27 cellular contexts compared by ENCODE assay signal in the genomic region with DNA sequence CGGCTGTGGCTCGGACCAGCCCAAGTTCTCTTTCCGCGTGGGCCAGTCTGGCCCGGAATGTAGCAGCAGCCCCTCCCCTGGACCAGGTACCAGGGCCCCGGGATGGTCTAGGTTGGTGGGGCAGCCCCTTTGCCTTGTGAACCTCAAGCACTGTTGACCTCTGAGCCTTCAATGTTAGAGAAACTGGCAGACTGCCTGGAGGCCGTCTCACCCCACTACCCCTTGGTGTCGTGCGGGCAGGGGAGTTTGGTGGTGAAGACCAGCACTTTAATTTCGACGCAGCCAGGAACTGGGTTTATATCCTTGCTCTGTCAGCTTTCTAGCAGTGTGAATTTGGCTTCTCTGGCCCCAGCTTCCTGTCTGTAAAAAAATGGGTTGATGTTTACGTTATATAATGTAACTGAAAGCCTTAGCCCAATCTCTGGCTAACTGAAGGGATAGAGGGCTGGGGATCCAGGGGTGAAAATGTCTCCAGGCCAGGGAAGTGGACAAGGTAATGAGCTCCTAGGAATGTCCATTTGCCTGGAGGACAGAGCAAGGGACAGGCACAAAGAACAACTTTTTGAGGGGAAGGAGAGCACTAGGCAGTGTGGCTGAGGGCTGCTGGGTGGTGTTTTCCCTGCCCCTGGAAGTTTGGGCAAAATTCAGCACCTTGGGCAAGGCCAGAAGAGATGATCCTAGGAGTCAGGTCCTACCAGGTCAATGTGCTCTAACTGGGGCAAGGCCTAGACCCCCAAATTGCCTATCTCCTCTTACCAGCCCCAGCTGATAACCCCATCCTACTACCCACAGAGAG. TPM values are rescaled to one million over a fixed set of nuclear protein-coding genes. Genes with fewer than 3 reads are reported as not detected.
A peak's percentile ranks its signal among the peaks of the same experiment; 100 is the strongest.
DNase-seq lines count a peak whose midpoint lies in the region; ATAC-seq and TF ChIP-seq lines count a peak whose summit lies in the region.
"Had no signal": no experiment of that assay in that cellular context is flagged by ENCODE, and none has a peak within 500 bp of the region (broad histone marks: within the 10 kb centered on the region; RNA-seq: fewer than 3 reads in every experiment).

No MANE protein-coding gene starts in this region.

- H3K27me3 Mint-ChIP-seq in type B pancreatic cell, result peaks cover 15% of the 10 kb centered on the region
- H3K27me3 Mint-ChIP-seq: activated B cell treated with CpG ODN at 0.5 μM for 24 hours; stimulated activated memory B cell treated with anti-CD40 and anti-IgM and Interleukin-4, amounts not matched to agents 10 μg/mL and 1 μg/mL and 100 μg/mL, for 72 hours had no signal

- H3K4me3 ChIP-seq in left ventricle myocardium inferior, result no peak overlapping the region
- H3K4me3 ChIP-seq in PC-3 (ENCODE audit: low read length), result no peak overlapping the region
- no peak overlapping the region for H3K4me3 ChIP-seq in ectodermal cell (ENCODE audit: insufficient read depth, low read depth, low read length)
- H3K4me3 ChIP-seq in thyroid gland (replicated peaks in 1 of 3), result no peak overlapping the region
- H3K4me3 ChIP-seq: BLaER1, GM23338, suprapubic skin, uterus had no signal

- no peak for ATAC-seq in PC-3
- no peak for ATAC-seq in GM21825 (IDR thresholded peaks at IDR 0.05; ENCODE audit: unreplicated experiment)
- ATAC-seq: GM23338; sciatic nerve; stimulated activated memory B cell treated with anti-CD40 and anti-IgM and Interleukin-4, amounts not matched to agents 10 μg/mL and 1 μg/mL and 100 μg/mL, for 72 hours had no signal

- H3K79me2 ChIP-seq in PC-3 (ENCODE audit: low read length), result no peaks in the 10 kb centered on the region

- DNase-seq in left ventricle myocardium inferior (no peak), cardiac septum (ENCODE audit: low spot score) (no peak), PC-3 (no peak), thyroid gland (peak; percentile 40), SIG-M5 (lab: John Stamatoyannopoulos, UW) (no peak), type B pancreatic cell (ENCODE audit: extremely low spot score, unreplicated experiment) (no peak)
- DNase-seq: activated B cell treated with CpG ODN at 0.5 μM for 24 hours; activated CD4-positive, alpha-beta T cell treated with anti-CD3 and anti-CD28 coated beads, Interleukin-2, amount 50 U/mL, for 48 hours; activated gamma-delta T cell; cortex of kidney; endodermal cell; foreskin fibroblast; NCI-H1105; NCI-H187 treated with DMSO at 0.1 percent for 48 hours; NCI-H524 treated with DMSO at 0.1 percent for 48 hours; SHP77; stimulated activated CD4-positive, alpha-beta T cell treated with anti-CD3 and anti-CD28 coated beads, Interleukin-4, amount 100 ng/mL, for 24 hours; uterus had no signal

- H3K27ac Mint-ChIP-seq in type B pancreatic cell, result no peak overlapping the region
- H3K27ac Mint-ChIP-seq: activated B cell treated with CpG ODN at 0.5 μM for 24 hours; endodermal cell; GM23338; stimulated activated memory B cell treated with anti-CD40 and anti-IgM and Interleukin-4, amounts not matched to agents 10 μg/mL and 1 μg/mL and 100 μg/mL, for 72 hours had no signal

- H3K27me3 ChIP-seq in left ventricle myocardium inferior (ENCODE audit: low read depth) (no peaks in the 10 kb centered on the region), PC-3 (ENCODE audit: low read length) (no peaks in the 10 kb centered on the region), ectodermal cell (ENCODE audit: control insufficient read depth, insufficient read depth, low read length, poor library complexity, severe bottlenecking) (no peaks in the 10 kb centered on the region), thyroid gland (no peaks in the 10 kb centered on the region)
- H3K27me3 ChIP-seq: BLaER1, suprapubic skin, uterus had no signal

- CTCF ChIA-PET in PC-3 (lab: Charles Lee), result interaction anchor here (0.6 kb wide), 2 partner anchors 24 to 198 kb away, joined by 3 read pairs; no protein-coding TSS in a partner anchor

- TF ChIP-seq CTCF in left ventricle myocardium inferior (IDR thresholded peaks at IDR 0.05; ENCODE audit: borderline replicate concordance) (no peak), PC-3 (conservative IDR thresholded peaks at IDR 0.05; ENCODE audit: low read depth, low read length) (no peak), thyroid gland (IDR thresholded peaks at IDR 0.05) (no peak), type B pancreatic cell (conservative IDR thresholded peaks at IDR 0.05) (no peak)

- H3K36me3 Mint-ChIP-seq in type B pancreatic cell, result no peaks in the 10 kb centered on the region

- H3F3A ChIP-seq in PC-3 (ENCODE audit: low read length, unreplicated experiment), result no peaks in the 10 kb centered on the region

- peaks cover 6% of the 10 kb centered on the region for H3K4me1 Mint-ChIP-seq in type B pancreatic cell (ENCODE audit: unreplicated experiment)
- H3K4me1 Mint-ChIP-seq: activated B cell treated with CpG ODN at 0.5 μM for 24 hours, GM23338 had no signal

- H3K9me2 ChIP-seq in PC-3 (replicated peaks; ENCODE audit: low read length), result no peaks in the 10 kb centered on the region

- no peak for TF ChIP-seq POLR2A in thyroid gland (IDR thresholded peaks at IDR 0.05)

- H3K9ac ChIP-seq in PC-3 (ENCODE audit: low read length), result no peak overlapping the region
- H3K9ac ChIP-seq: BLaER1 had no signal

- no peak overlapping the region for H3K4me2 ChIP-seq in PC-3 (ENCODE audit: low read length)
- H3K4me2 ChIP-seq: BLaER1, GM23338 had no signal

- no peaks in the 10 kb centered on the region for H3K9me3 Mint-ChIP-seq in type B pancreatic cell
- H3K9me3 Mint-ChIP-seq: activated B cell treated with CpG ODN at 0.5 μM for 24 hours; endodermal cell; GM23338; stimulated activated memory B cell treated with anti-CD40 and anti-IgM and Interleukin-4, amounts not matched to agents 10 μg/mL and 1 μg/mL and 100 μg/mL, for 72 hours had no signal

- intact Hi-C loops in left ventricle myocardium inferior (cut with micrococcal nuclease) (no loop called here), cardiac septum (cut with DNase I) (no loop called here), PC-3 (cut with micrococcal nuclease) (no loop called here), thyroid gland (cut with DNase I) (no loop called here)

- H2AFZ ChIP-seq in PC-3 (ENCODE audit: low read length), result no peak overlapping the region
- H2AFZ ChIP-seq: GM23338 had no signal

- no peak overlapping the region for H3K4me3 Mint-ChIP-seq in type B pancreatic cell
- H3K4me3 Mint-ChIP-seq: activated B cell treated with CpG ODN at 0.5 μM for 24 hours; endodermal cell; GM23338; stimulated activated memory B cell treated with anti-CD40 and anti-IgM and Interleukin-4, amounts not matched to agents 10 μg/mL and 1 μg/mL and 100 μg/mL, for 72 hours had no signal

- H4K20me1 ChIP-seq in PC-3 (ENCODE audit: low read length), result no peaks in the 10 kb centered on the region
- H4K20me1 ChIP-seq: BLaER1 had no signal

- H3K27ac ChIP-seq in left ventricle myocardium inferior (replicated peaks), result peak overlapping the region; percentile 38
- no peak overlapping the region for H3K27ac ChIP-seq in PC-3 (ENCODE audit: low read length)
- H3K27ac ChIP-seq in ectodermal cell (ENCODE audit: insufficient read depth, low read depth, low read length, poor library complexity, severe bottlenecking), result peak overlapping the region; percentile 36
- H3K27ac ChIP-seq in thyroid gland, result no peak overlapping the region
- H3K27ac ChIP-seq: BLaER1, suprapubic skin, uterus had no signal

- POLR2A ChIA-PET in PC-3 (lab: Charles Lee; ENCODE audit: unreplicated experiment), result interaction anchor here (0.5 kb wide), 1 partner anchor 45 kb away, joined by 3 read pairs; no protein-coding TSS in a partner anchor

- WGBS in ectodermal cell, 2 experiments, result 95% methylated on average over 12 of the region's 12 CpGs
- WGBS in thyroid gland, 2 donors, result 66 to 74% methylated on average over 11 to 12 of the region's 12 CpGs

- TSS peak; percentile 11 for BruUV-seq in PC-3 (replicated peaks; lab: Mats Ljungman, UMichigan)

- peaks cover 35% of the 10 kb centered on the region for H3K4me1 ChIP-seq in left ventricle myocardium inferior
- H3K4me1 ChIP-seq in PC-3 (ENCODE audit: insufficient read depth, low read length), result no peaks in the 10 kb centered on the region
- no peaks in the 10 kb centered on the region for H3K4me1 ChIP-seq in ectodermal cell (ENCODE audit: control insufficient read depth, insufficient read depth, low read length)
- no peaks in the 10 kb centered on the region for H3K4me1 ChIP-seq in thyroid gland
- H3K4me1 ChIP-seq: uterus had no signal

- H3K9me3 ChIP-seq in left ventricle myocardium inferior (replicated peaks), result no peaks in the 10 kb centered on the region
- no peaks in the 10 kb centered on the region for H3K9me3 ChIP-seq in PC-3 (ENCODE audit: low read length)
- no peaks in the 10 kb centered on the region for H3K9me3 ChIP-seq in ectodermal cell (ENCODE audit: control insufficient read depth, low read length)
- H3K9me3 ChIP-seq in thyroid gland, result no peaks in the 10 kb centered on the region
- H3K9me3 ChIP-seq: BLaER1, suprapubic skin, uterus had no signal

- H3K36me3 ChIP-seq in left ventricle myocardium inferior (peaks cover 59% of the 10 kb centered on the region), PC-3 (ENCODE audit: low read depth, low read length) (peaks cover 6% of the 10 kb centered on the region), ectodermal cell (ENCODE audit: control insufficient read depth, insufficient read depth, low read length) (peaks cover 28% of the 10 kb centered on the region), thyroid gland (peaks cover 34 to 46% of the 10 kb centered on the region in 2 donors)
- H3K36me3 ChIP-seq: uterus had no signal

RNA-seq across cellular contexts. Expression of a gene that starts 11.4 kb away (rescaled TPM):
- total RNA-seq in left ventricle myocardium inferior (97.9 TPM), cardiac septum (118 TPM), PC-3 (2014; rRNA removed) (86.8 and 95.8 TPM in 2 replicates), thyroid gland (100 to 1,000 TPM in 1 of 4 donors, 10 to 100 TPM in 3; 56.7 to 111 (median 69.2) TPM), type B pancreatic cell (ENCODE audit: low replicate concordance) (60.6 and 61.8 TPM in 2 replicates)
- polyA plus RNA-seq in ectodermal cell (2013, experiment 1 of 4), result 95.7 TPM
- polyA plus RNA-seq in ectodermal cell (2013, experiment 2 of 4), result 93.9 TPM
- polyA plus RNA-seq in ectodermal cell (2013, experiment 3 of 4), result 66.5 TPM
- 71.4 TPM for polyA plus RNA-seq in ectodermal cell (2013, experiment 4 of 4)

RNA-seq across cellular contexts. Expression of a gene that starts 17.8 kb away (rescaled TPM):
- total RNA-seq in left ventricle myocardium inferior (0.41 TPM), cardiac septum (0.97 TPM), PC-3 (2014; rRNA removed) (0.07 and 0.12 TPM in 2 replicates), thyroid gland (1 to 10 TPM in 2 of 4 donors, under 1 TPM in 1, not detected in 1; 0.94 to 2.2 (median 2.1) TPM), type B pancreatic cell (ENCODE audit: low replicate concordance) (0.72 and 1.8 TPM in 2 replicates)
- 0.50 TPM for polyA plus RNA-seq in ectodermal cell (2013, experiment 1 of 4)
- polyA plus RNA-seq in ectodermal cell (2013, experiment 2 of 4), result 0.34 TPM
- polyA plus RNA-seq in ectodermal cell (2013, experiment 3 of 4), result 0.27 TPM
- polyA plus RNA-seq in ectodermal cell (2013, experiment 4 of 4), result 0.41 TPM
- total RNA-seq: esophagus mucosa had no signal

RNA-seq across cellular contexts. Expression of a gene that starts 48.9 kb away (rescaled TPM):
- total RNA-seq in left ventricle myocardium inferior, result 0.33 TPM
- total RNA-seq in cardiac septum, result 0.48 TPM
- total RNA-seq in PC-3 (2014; rRNA removed), result 0.80 and 1.1 TPM in 2 replicates
- polyA plus RNA-seq in ectodermal cell (2013, experiment 1 of 4), result not detected
- 0.11 TPM for polyA plus RNA-seq in ectodermal cell (2013, experiment 2 of 4)
- not detected for polyA plus RNA-seq in ectodermal cell (2013, experiment 3 of 4)
- not detected for polyA plus RNA-seq in ectodermal cell (2013, experiment 4 of 4)
- 1 to 10 TPM; 1.1 to 2.1 (median 1.4) TPM for total RNA-seq in thyroid gland
- 0.14 and 0.21 TPM in 2 replicates for total RNA-seq in type B pancreatic cell (ENCODE audit: low replicate concordance)
- polyA plus RNA-seq: neural cell had no signal

Comparison
In these comparisons a context has a peak if more than half of its experiments do, and no peak if none do; other contexts are left out.
1. DNase-seq: peak in thyroid gland (2 of 2); none in left ventricle myocardium inferior (single experiment), cardiac septum (single experiment), PC-3 (single experiment), SIG-M5 (single experiment) and type B pancreatic cell (single experiment).
2. H3K27ac ChIP-seq: peak in left ventricle myocardium inferior (single experiment) and ectodermal cell (single experiment); none in PC-3 (single experiment) and thyroid gland (0 of 3).